In genomic region chr4:158446106-158446505, GRCh38 we compare ENCODE assay signal across 20 cellular contexts.
DNase-seq lines count a peak whose midpoint lies in the region; ATAC-seq and TF ChIP-seq lines count a peak whose summit lies in the region.
"Had no signal": no experiment of that assay in that cellular context is flagged by ENCODE, and none has a peak within 500 bp of the region (broad histone marks: within the 10 kb centered on the region; RNA-seq: fewer than 3 reads in every experiment).

No MANE protein-coding gene starts in this region.

- no peaks in the 10 kb centered on the region for H3K27me3 Mint-ChIP-seq in MCF 10A (ENCODE audit: insufficient read depth, unreplicated experiment)
- H3K27me3 Mint-ChIP-seq: dendritic cell treated with granulocyte-macrophage colony-stimulating factor and Interleukin-4, amounts not matched to agents 40 ng/mL and 50 ng/mL, for 4 days had no signal

- H3K4me3 Mint-ChIP-seq in MCF 10A (ENCODE audit: unreplicated experiment): peak overlapping the region; percentile 45
- H3K4me3 Mint-ChIP-seq: dendritic cell treated with granulocyte-macrophage colony-stimulating factor and Interleukin-4, amounts not matched to agents 40 ng/mL and 50 ng/mL, for 4 days; naive thymus-derived CD4-positive, alpha-beta T cell had no signal

- TF ChIP-seq POLR2A in breast epithelium (IDR thresholded peaks at IDR 0.05): no peak

- DNase-seq in MCF 10A (ENCODE audit: unreplicated experiment) (peak; percentile 90), breast epithelium (ENCODE audit: low spot score in 2 of 2) (no peak), amniotic epithelial cell (ENCODE audit: low read depth) (peak; percentile 84), fibroblast of the conjunctiva (ENCODE audit: low read depth) (peak; percentile 88), aorta (no peak), BE2C (no peak), NCI-H187 treated with DMSO at 0.1 percent for 48 hours (lab: John Stamatoyannopoulos, UW) (no peak), NCI-H1048 (lab: John Stamatoyannopoulos, UW) (no peak)
- DNase-seq: ACHN; activated gamma-delta T cell; Kasumi-1; left ventricle myocardium inferior; naive thymus-derived CD4-positive, alpha-beta T cell; NCI-H146; NCI-H446 treated with DMSO at 0.1 percent for 48 hours; stomach; T-helper 2 cell had no signal

- H3K4me1 Mint-ChIP-seq in MCF 10A (ENCODE audit: insufficient read depth, unreplicated experiment): peaks cover 28% of the 10 kb centered on the region
- H3K4me1 Mint-ChIP-seq: naive thymus-derived CD4-positive, alpha-beta T cell had no signal

- POLR2A ChIA-PET in MCF 10A (lab: Yijun Ruan, JAX): interaction anchor here (0.6 to 2.9 kb wide), 14 partner anchors 11 to 171 kb away, joined by 3 to 30 read pairs (median 3); no protein-coding TSS in a partner anchor

- CTCF ChIA-PET in MCF 10A (lab: Yijun Ruan, JAX): no interaction called here

- H3K9me3 ChIP-seq in breast epithelium (no peaks in the 10 kb centered on the region), aorta (ENCODE audit: control insufficient read depth, low read length) (no peaks in the 10 kb centered on the region), BE2C (no peaks in the 10 kb centered on the region)
- H3K9me3 ChIP-seq: ascending aorta, left ventricle myocardium inferior, stomach had no signal

- peak; percentile 65 for ATAC-seq in aorta (ENCODE audit: low FRiP score)
- ATAC-seq: esophagus mucosa; naive thymus-derived CD4-positive, alpha-beta T cell had no signal

- H3K4me1 ChIP-seq in breast epithelium (no peaks in the 10 kb centered on the region), aorta (ENCODE audit: control insufficient read depth in 1 of 2, insufficient read depth in 2 of 2, low read length in 2 of 2) (no peaks in the 10 kb centered on the region), BE2C (no peaks in the 10 kb centered on the region)
- H3K4me1 ChIP-seq: ascending aorta, left ventricle myocardium inferior, stomach had no signal

- intact Hi-C loops in MCF 10A (cut with micrococcal nuclease): no loop called here
- intact Hi-C loops in breast epithelium (cut with DNase I; ENCODE audit: low total_unique reads): no loop called here
- intact Hi-C loops in aorta (cut with DNase I): no loop called here

- BruUV-seq in MCF 10A (replicated peaks; lab: Mats Ljungman, UMichigan): no TSS peak

- H3K27ac Mint-ChIP-seq in MCF 10A (ENCODE audit: low read depth, unreplicated experiment): peak overlapping the region; percentile 93
- H3K27ac Mint-ChIP-seq: dendritic cell treated with granulocyte-macrophage colony-stimulating factor and Interleukin-4, amounts not matched to agents 40 ng/mL and 50 ng/mL, for 4 days; naive thymus-derived CD4-positive, alpha-beta T cell had no signal

- TF ChIP-seq CTCF in MCF 10A (IDR thresholded peaks at IDR 0.05; ENCODE audit: unreplicated experiment) (no peak), breast epithelium (IDR thresholded peaks at IDR 0.05) (no peak), BE2C (IDR thresholded peaks at IDR 0.05; ENCODE audit: low read depth, low read length) (no peak)

- WGBS in aorta, 2 donors: 46 to 49% methylated on average over 2 of the region's 2 CpGs

- H3K9me3 Mint-ChIP-seq in MCF 10A (ENCODE audit: unreplicated experiment): peaks cover under 1% of the 10 kb centered on the region
- H3K9me3 Mint-ChIP-seq: dendritic cell treated with granulocyte-macrophage colony-stimulating factor and Interleukin-4, amounts not matched to agents 40 ng/mL and 50 ng/mL, for 4 days had no signal

- H3K4me3 ChIP-seq in breast epithelium (no peak overlapping the region), aorta (ENCODE audit: low read length in 2 of 2) (no peak overlapping the region), BE2C (ENCODE audit: low read depth, low read length) (no peak overlapping the region)
- H3K4me3 ChIP-seq: ascending aorta, left ventricle myocardium inferior, stomach had no signal

- H3K36me3 ChIP-seq in breast epithelium: no peaks in the 10 kb centered on the region
- H3K36me3 ChIP-seq in aorta (ENCODE audit: control insufficient read depth in 1 of 2, insufficient read depth in 2 of 2, low read length in 1 of 2): no peaks in the 10 kb centered on the region
- no peaks in the 10 kb centered on the region for H3K36me3 ChIP-seq in BE2C
- H3K36me3 ChIP-seq: ascending aorta, left ventricle myocardium inferior, stomach had no signal

- H3K36me3 Mint-ChIP-seq in MCF 10A (ENCODE audit: insufficient read depth, unreplicated experiment): no peaks in the 10 kb centered on the region
- H3K36me3 Mint-ChIP-seq: naive thymus-derived CD4-positive, alpha-beta T cell had no signal

- H3K27me3 ChIP-seq in breast epithelium: no peaks in the 10 kb centered on the region
- no peaks in the 10 kb centered on the region for H3K27me3 ChIP-seq in aorta (ENCODE audit: control insufficient read depth in 1 of 2, insufficient read depth in 2 of 2, low read length in 1 of 2)
- H3K27me3 ChIP-seq in BE2C: no peaks in the 10 kb centered on the region
- H3K27me3 ChIP-seq: ascending aorta, stomach had no signal

- no peak overlapping the region for H3K27ac ChIP-seq in breast epithelium
- no peak overlapping the region for H3K27ac ChIP-seq in aorta (ENCODE audit: low read depth in 1 of 2, low read length in 2 of 2)
- H3K27ac ChIP-seq: ascending aorta, left ventricle myocardium inferior, stomach had no signal

Comparison
In these comparisons a context has a peak if more than half of its experiments do, and no peak if none do; other contexts are left out.
1. DNase-seq: peak in MCF 10A (single experiment), amniotic epithelial cell (single experiment) and fibroblast of the conjunctiva (single experiment); none in breast epithelium (0 of 2), aorta (0 of 2), BE2C (single experiment), NCI-H187 treated with DMSO at 0.1 percent for 48 hours (single experiment) and NCI-H1048 (single experiment).